11 cellular contexts compared by ENCODE assay signal in genomic region chr15:98983333-98983732, GRCh38. TPM values are rescaled to one million over a fixed set of nuclear protein-coding genes. Genes with fewer than 3 reads are reported as not detected.
DNase-seq lines count a peak whose midpoint lies in the region; ATAC-seq and TF ChIP-seq lines count a peak whose summit lies in the region.
"Had no signal": no experiment of that assay in that cellular context is flagged by ENCODE, and none has a peak within 500 bp of the region (broad histone marks: within the 10 kb centered on the region; RNA-seq: fewer than 3 reads in every experiment).

No MANE protein-coding gene starts in this region.

- 15 to 25% (median 20%) methylated on average over 2 of the region's 2 CpGs for WGBS in adrenal gland, 4 donors

- H3K27me3 ChIP-seq in adrenal gland = no peaks in the 10 kb centered on the region

- no peaks in the 10 kb centered on the region for H3K9me3 ChIP-seq in adrenal gland (replicated peaks in 1 of 3)

- in situ Hi-C loops in KBM-7 (cut with MboI; ENCODE audit: low pct_unique_long_range_greater_than_20kb, low sequenced_read_pairs) = no loop called here

- intact Hi-C loops in adrenal gland (cut with DNase I) = no loop called here

- H3K4me3 ChIP-seq in adrenal gland = no peak overlapping the region

- TF ChIP-seq CTCF in adrenal gland (IDR thresholded peaks at IDR 0.05) (no peak), GM10266 (IDR thresholded peaks at IDR 0.05; ENCODE audit: control insufficient read depth, insufficient read depth, low read depth, missing control alignments) (no peak)

- H3K27ac ChIP-seq in adrenal gland = peak overlapping the region in 1 of 5 donors; percentile 7

- DNase-seq in A172 (ENCODE audit: low spot score) (peak; percentile 73), KBM-7 (peak; percentile 10), adrenal gland (peak; percentile 65 to 85 (median 71)), kidney glomerular epithelial cell (lab: John Stamatoyannopoulos, UW) (peak; percentile 32), NCI-H2171 (lab: John Stamatoyannopoulos, UW) (no peak), NCI-H510A (lab: John Stamatoyannopoulos, UW) (no peak), GM10266 (ENCODE audit: extremely low spot score) (no peak)
- DNase-seq: CD4-positive, CD25-positive, alpha-beta regulatory T cell; effector memory CD8-positive, alpha-beta T cell; T-cell had no signal

- no peaks in the 10 kb centered on the region for H3K36me3 ChIP-seq in adrenal gland (replicated peaks in 1 of 2)

- TF ChIP-seq POLR2A in adrenal gland (IDR thresholded peaks at IDR 0.05) = no peak

- H3K4me1 ChIP-seq in adrenal gland (replicated peaks in 1 of 2) = peaks cover 8 to 17% of the 10 kb centered on the region in 2 donors

- ATAC-seq in HG03521 (IDR thresholded peaks at IDR 0.05; ENCODE audit: unreplicated experiment) = no peak
- ATAC-seq: effector memory CD8-positive, alpha-beta T cell; T-cell had no signal

RNA-seq across cellular contexts. Expression of gene PGPEP1L, which starts 24.3 kb away (rescaled TPM):
- not detected in 2 replicates for total RNA-seq in A172 (2014; rRNA removed; shearing (Covaris generic))
- not detected for total RNA-seq in adrenal gland
- polyA plus RNA-seq in adrenal gland = under 1 TPM in 1 of 3 donors, not detected in 2; 0.10 TPM
- total RNA-seq: CD4-positive, CD25-positive, alpha-beta regulatory T cell; T-cell had no signal
- polyA plus RNA-seq: CD4-positive, CD25-positive, alpha-beta regulatory T cell had no signal

Comparison
In these comparisons a context has a peak if more than half of its experiments do, and no peak if none do; other contexts are left out.
1. DNase-seq: peak in A172 (single experiment), KBM-7 (single experiment), adrenal gland (7 of 7) and kidney glomerular epithelial cell (single experiment); none in NCI-H2171 (single experiment), NCI-H510A (single experiment) and GM10266 (single experiment).